ENCODE assay signal across 19 cellular contexts in the genomic region with DNA sequence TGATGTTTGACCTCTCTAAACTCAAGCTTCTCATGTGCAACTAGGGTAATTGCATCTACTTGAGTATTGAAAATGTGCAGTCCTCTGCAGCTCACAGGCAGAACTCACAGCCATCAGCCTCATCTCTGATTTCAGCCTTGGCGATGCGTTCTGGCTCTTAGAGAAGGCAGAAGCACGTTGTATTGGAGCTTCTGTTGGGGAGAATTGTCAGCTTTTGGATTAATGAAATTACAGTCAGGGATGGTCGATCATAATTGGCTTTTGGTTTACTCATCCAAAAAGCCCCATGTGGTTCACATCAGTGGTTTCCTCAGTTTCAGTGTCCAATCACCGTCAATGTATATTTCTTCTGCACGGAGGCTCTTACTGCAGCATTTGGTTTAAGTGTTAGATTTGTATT.
"Had no signal": no experiment of that assay in that cellular context is flagged by ENCODE, and none has a peak within 500 bp of the region (broad histone marks: within the 10 kb centered on the region; RNA-seq: fewer than 3 reads in every experiment).

No MANE protein-coding gene starts in this region.

- H3K79me2 ChIP-seq: parathyroid adenoma had no signal

- H3K9me3 ChIP-seq: ascending aorta, breast epithelium, gastrocnemius medialis, neutrophil, upper lobe of right lung had no signal

- ATAC-seq: activated CD8-positive, alpha-beta T cell treated with anti-CD3 and anti-CD28 coated beads, Interleukin-2, amount 10 ng/mL, durations not matched to agents 7 days and 5 days; activated naive CD8-positive, alpha-beta T cell treated with anti-CD3 and anti-CD28 coated beads, Interleukin-2, amount 50 U/mL, for 24 hours; activated T-cell treated with anti-CD3 and anti-CD28 coated beads, Interleukin-2, amount 50 U/mL, for 4 hours; gastrocnemius medialis; naive thymus-derived CD4-positive, alpha-beta T cell; stimulated activated naive B cell treated with anti-CD40 and anti-IgM and Interleukin-4, amounts not matched to agents 10 μg/mL and 1 μg/mL and 100 μg/mL, for 72 hours; upper lobe of right lung had no signal

- H3K27ac ChIP-seq: ascending aorta, breast epithelium, coronary artery, gastrocnemius medialis, neutrophil, parathyroid adenoma, upper lobe of right lung had no signal

- H2AFZ ChIP-seq: parathyroid adenoma had no signal

- H3K4me1 ChIP-seq: ascending aorta, breast epithelium, gastrocnemius medialis, parathyroid adenoma, upper lobe of right lung had no signal

- H3K4me3 ChIP-seq: ascending aorta, breast epithelium, coronary artery, gastrocnemius medialis, upper lobe of right lung had no signal

- H3K36me3 ChIP-seq: ascending aorta, breast epithelium, gastrocnemius medialis, neutrophil, upper lobe of right lung had no signal

- H3K27me3 ChIP-seq: ascending aorta, breast epithelium, gastrocnemius medialis, neutrophil, upper lobe of right lung had no signal

- DNase-seq: activated CD4-positive, alpha-beta T cell treated with anti-CD3 and anti-CD28 coated beads, Interleukin-2, amount 10 ng/mL, durations not matched to agents 24 days and 14 days; activated CD4-positive, CD25-positive, alpha-beta regulatory T cell; activated CD8-positive, alpha-beta T cell treated with anti-CD3 and anti-CD28 coated beads, Interleukin-2, amount 10 ng/mL, durations not matched to agents 7 days and 5 days; activated effector memory CD4-positive, alpha-beta T cell treated with Interleukin-2 at 50 U/mL for 16 hours; activated naive CD4-positive, alpha-beta T cell treated with anti-CD3 and anti-CD28 coated beads, Interleukin-2, amount 10 ng/mL, durations not matched to agents 7 days and 5 days; activated naive CD8-positive, alpha-beta T cell treated with anti-CD3 and anti-CD28 coated beads, Interleukin-2, amount 50 U/mL, for 24 hours; activated T-cell treated with anti-CD3 and anti-CD28 coated beads, Interleukin-2, amount 50 U/mL, for 4 hours; gastrocnemius medialis; mesenchymal stem cell; naive thymus-derived CD4-positive, alpha-beta T cell; stimulated activated naive B cell treated with anti-CD40 and anti-IgM and Interleukin-4, amounts not matched to agents 10 μg/mL and 1 μg/mL and 100 μg/mL, for 72 hours; T-helper 1 cell; T-helper 9 cell; upper lobe of right lung had no signal
